Comparison of ENCODE assay signal across 1 cellular context in genomic region chr10:124917168-124917938, GRCh38.
TF ChIP-seq lines count a peak whose summit lies in the region.

No MANE protein-coding gene starts in this region.

TF ChIP-seq in K562, 482 proteins besides CTCF, POLR2A, EP300 and RAD21 (continued from another document and continues in another):
- TF ChIP-seq CHD7 (IDR thresholded peaks at IDR 0.05; ENCODE audit: low read depth, low read length) (no peak), PHTF2 (CRISPR knock-in tag; IDR thresholded peaks at IDR 0.05) (no peak), ZFX (CRISPR knock-in tag; IDR thresholded peaks at IDR 0.05) (peak; percentile 33; the same call in 1 of the 2 replicates), MAZ (CRISPR knock-in tag; conservative IDR thresholded peaks at IDR 0.05 in 1 of 2, IDR thresholded peaks at IDR 0.05 in 1 of 2) (peak in 1 of 2 experiments; percentile 28; a peak in 1 of 4 replicates), STAT6 (CRISPR knock-in tag; IDR thresholded peaks at IDR 0.05) (no peak), SRF (CRISPR knock-in tag; IDR thresholded peaks at IDR 0.05) (no peak), FOXM1 (IDR thresholded peaks at IDR 0.05; ENCODE audit: low read depth) (no peak), FOXM1 (CRISPR knock-in tag; IDR thresholded peaks at IDR 0.05; ENCODE audit: low read depth) (no peak), SFPQ (IDR thresholded peaks at IDR 0.05; ENCODE audit: low read depth, low read length) (no peak), SREBF1 (IDR thresholded peaks at IDR 0.05; ENCODE audit: borderline replicate concordance, low read depth, low read length) (no peak), NUFIP1 (IDR thresholded peaks at IDR 0.05; ENCODE audit: partially characterized antibody) (no peak), KDM5B (IDR thresholded peaks at IDR 0.05; ENCODE audit: insufficient replicate concordance, low read depth, low read length) (peak; percentile 14), MBD2 (IDR thresholded peaks at IDR 0.05; ENCODE audit: borderline replicate concordance, low read depth) (peak; percentile 17; the same call in 1 of the 2 replicates), BHLHE40 (IDR thresholded peaks at IDR 0.05; ENCODE audit: low read length) (no peak), GTF2E2 (tag; IDR thresholded peaks at IDR 0.05) (peak; percentile 48; the same call in 1 of the 2 replicates), KAT7 (CRISPR knock-in tag; IDR thresholded peaks at IDR 0.05; ENCODE audit: borderline replicate concordance) (no peak), TAF15 (IDR thresholded peaks at IDR 0.05; ENCODE audit: low read depth, low read length) (no peak), XRCC5 (IDR thresholded peaks at IDR 0.05; ENCODE audit: low read depth, low read length) (no peak), NR3C1 (CRISPR knock-in tag; IDR thresholded peaks at IDR 0.05) (no peak), HOMEZ (CRISPR knock-in tag; IDR thresholded peaks at IDR 0.05) (no peak), SLC30A9 (CRISPR knock-in tag; IDR thresholded peaks at IDR 0.05) (no peak), FOXK2 (conservative IDR thresholded peaks at IDR 0.05 in 1 of 2, IDR thresholded peaks at IDR 0.05 in 1 of 2; ENCODE audit: low read depth in 2 of 2) (0 out of 4 replicates have a peak, but pooled peaks of 1 of the 2 experiments have one; percentile 16), CEBPG (CRISPR knock-in tag; IDR thresholded peaks at IDR 0.05) (no peak), CEBPG (tag; conservative IDR thresholded peaks at IDR 0.05 in 1 of 2, IDR thresholded peaks at IDR 0.05 in 1 of 2) (no peak), ZNF609 (CRISPR knock-in tag; IDR thresholded peaks at IDR 0.05; ENCODE audit: borderline replicate concordance) (no peak), DDX20 (tag; IDR thresholded peaks at IDR 0.05; ENCODE audit: low read depth) (no peak), NONO (IDR thresholded peaks at IDR 0.05; ENCODE audit: low read depth in 2 of 2, low read length in 1 of 2) (no peak), PHF21A (IDR thresholded peaks at IDR 0.05; ENCODE audit: borderline replicate concordance, low read depth) (no peak), SIN3B (IDR thresholded peaks at IDR 0.05; ENCODE audit: low read depth) (no peak; the same call in 1 of the 2 replicates), SAP30 (IDR thresholded peaks at IDR 0.05; ENCODE audit: borderline replicate concordance, insufficient read depth, low read depth, low read length, poor library complexity, severe bottlenecking) (peak; percentile 35), MNT (conservative IDR thresholded peaks at IDR 0.05) (peak in 1 of 2 experiments; percentile 24; a peak in 1 of 4 replicates), NFE2 (IDR thresholded peaks at IDR 0.05; ENCODE audit: low read depth) (no peak), PHF8 (IDR thresholded peaks at IDR 0.05; ENCODE audit: borderline replicate concordance, low read length) (peak; percentile 7; the same call in 1 of the 2 replicates), MTF1 (CRISPR knock-in tag; IDR thresholded peaks at IDR 0.05; ENCODE audit: borderline replicate concordance) (no peak), U2AF1 (optimal IDR thresholded peaks at IDR 0.05; ENCODE audit: low read depth, low read length) (no peak)
